In the genomic region with DNA sequence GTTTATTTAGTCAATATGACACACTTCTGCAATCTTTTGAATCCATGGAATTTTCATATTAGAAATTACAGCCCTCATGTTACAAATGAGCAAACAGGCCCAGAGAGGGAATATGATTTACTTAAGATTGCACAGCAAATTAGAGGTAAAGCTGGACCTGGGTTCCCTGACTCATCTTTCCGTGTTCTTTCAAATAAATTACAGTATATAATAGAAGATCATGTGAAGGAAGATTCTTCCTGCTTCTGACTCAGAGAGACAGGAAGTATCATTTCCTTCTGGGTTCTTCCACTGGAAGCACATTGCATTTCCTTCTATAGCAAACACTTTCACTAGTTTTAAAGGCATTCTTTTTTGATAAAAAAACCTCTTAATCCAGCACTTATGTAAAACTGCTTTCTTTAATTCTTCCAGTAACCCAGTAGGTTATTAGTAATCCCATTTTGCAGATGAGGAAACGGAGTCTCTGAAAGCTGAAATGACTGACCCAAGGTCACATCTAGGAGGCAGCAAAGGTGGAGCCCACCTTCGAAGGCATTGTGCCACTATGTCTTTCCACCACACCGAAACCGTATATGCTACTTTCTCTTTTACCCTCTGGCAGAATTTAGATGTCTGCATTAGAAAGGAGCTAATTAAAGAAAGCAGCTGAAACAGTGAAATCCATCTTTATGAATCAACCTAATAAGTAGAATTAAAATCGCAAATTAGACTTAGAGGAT, we compare ENCODE assay signal across 16 cellular contexts.
DNase-seq lines count a peak whose midpoint lies in the region; ATAC-seq and TF ChIP-seq lines count a peak whose summit lies in the region.
"Had no signal": no experiment of that assay in that cellular context is flagged by ENCODE, and none has a peak within 500 bp of the region (broad histone marks: within the 10 kb centered on the region; RNA-seq: fewer than 3 reads in every experiment).

No MANE protein-coding gene starts in this region.

- H3K27me3 ChIP-seq in left ventricle myocardium inferior (ENCODE audit: low read depth) (no peaks in the 10 kb centered on the region), foreskin keratinocyte (no peaks in the 10 kb centered on the region), uterus (no peaks in the 10 kb centered on the region)
- H3K27me3 ChIP-seq: tibial artery had no signal

- no peak for DNase-seq in left ventricle myocardium inferior
- no peak for DNase-seq in left ventricle myocardium superior
- peak; percentile 62 for DNase-seq in amniotic epithelial cell (ENCODE audit: low read depth)
- DNase-seq in foreskin keratinocyte = peak; percentile 61 to 86
- no peak for DNase-seq in uterus
- DNase-seq in NCI-H748 (lab: John Stamatoyannopoulos, UW; ENCODE audit: unreplicated experiment) = no peak
- DNase-seq: activated CD4-positive, alpha-beta T cell treated with anti-CD3 and anti-CD28 coated beads, Interleukin-2, amount 50 U/mL, for 4 hours; activated naive CD4-positive, alpha-beta T cell treated with anti-CD3 and anti-CD28 coated beads for 36 hours; DMS53; hypothalamus; NCI-H1092; NCI-H82; T-helper 1 cell; tibial artery had no signal

- H3K27ac ChIP-seq in left ventricle myocardium inferior (replicated peaks) (peak overlapping the region; percentile 40), foreskin keratinocyte (peak overlapping the region; percentile 74), uterus (peak overlapping the region; percentile 68 to 72)
- H3K27ac ChIP-seq: tibial artery had no signal

- intact Hi-C loops in left ventricle myocardium inferior (cut with micrococcal nuclease) (no loop called here), left ventricle myocardium superior (cut with micrococcal nuclease) (no loop called here), uterus (cut with DNase I; ENCODE audit: low total_unique reads) (no loop called here)

- peaks cover 32% of the 10 kb centered on the region for H3K4me1 ChIP-seq in left ventricle myocardium inferior
- peaks cover 34% of the 10 kb centered on the region for H3K4me1 ChIP-seq in foreskin keratinocyte
- H3K4me1 ChIP-seq in uterus = peaks cover 7 to 10% of the 10 kb centered on the region in 2 donors

- TF ChIP-seq POLR2A in uterus (IDR thresholded peaks at IDR 0.05) = no peak

- no peak for ATAC-seq in left ventricle myocardium superior
- peak; percentile 65 for ATAC-seq in foreskin keratinocyte
- ATAC-seq in HG03039 (IDR thresholded peaks at IDR 0.05; ENCODE audit: unreplicated experiment) = no peak
- no peak for ATAC-seq in GM18517 (IDR thresholded peaks at IDR 0.05; ENCODE audit: unreplicated experiment)

- H3K36me3 ChIP-seq in left ventricle myocardium inferior = no peaks in the 10 kb centered on the region
- no peaks in the 10 kb centered on the region for H3K36me3 ChIP-seq in uterus
- H3K36me3 ChIP-seq: tibial artery had no signal

- no peak overlapping the region for H3K4me3 ChIP-seq in left ventricle myocardium inferior
- H3K4me3 ChIP-seq in uterus = no peak overlapping the region
- H3K4me3 ChIP-seq: tibial artery had no signal

- TF ChIP-seq CTCF in left ventricle myocardium inferior (IDR thresholded peaks at IDR 0.05; ENCODE audit: borderline replicate concordance) (no peak), foreskin keratinocyte (conservative IDR thresholded peaks at IDR 0.05) (no peak), uterus (IDR thresholded peaks at IDR 0.05) (no peak)

- H3K9me3 ChIP-seq in left ventricle myocardium inferior (replicated peaks) = no peaks in the 10 kb centered on the region
- no peaks in the 10 kb centered on the region for H3K9me3 ChIP-seq in uterus
- H3K9me3 ChIP-seq: tibial artery had no signal

Comparison
In these comparisons a context has a peak if more than half of its experiments do, and no peak if none do; other contexts are left out.
1. DNase-seq: peak in amniotic epithelial cell (single experiment) and foreskin keratinocyte (2 of 2); none in left ventricle myocardium inferior (single experiment), left ventricle myocardium superior (single experiment), uterus (0 of 2) and NCI-H748 (single experiment).
2. Peak in every context shown above with its lines, with median percentiles within 50 percentile points of each other: H3K27ac ChIP-seq.